ENCODE assay signal across 7 cellular contexts in the genomic region with DNA sequence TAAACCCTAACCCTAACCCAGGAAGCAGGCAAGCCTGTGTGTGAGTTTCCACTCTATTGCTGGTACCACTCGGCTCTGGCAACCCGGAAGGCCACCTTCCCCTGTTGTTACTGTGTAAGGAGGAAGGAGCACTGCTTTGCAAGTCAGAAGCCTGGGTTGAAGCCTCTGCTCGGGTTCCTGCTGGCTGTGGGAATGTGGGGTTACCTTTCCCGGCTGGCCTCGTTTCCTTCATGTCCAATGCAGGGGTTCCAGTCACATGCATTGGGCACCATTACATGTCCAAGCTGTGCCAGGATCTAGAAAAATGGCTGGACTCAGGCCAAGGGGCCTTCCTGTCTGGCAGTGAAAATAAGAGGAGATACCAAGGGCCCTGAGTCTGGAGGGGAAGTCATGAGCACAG. TPM values are rescaled to one million over a fixed set of nuclear protein-coding genes. Genes with fewer than 3 reads are reported as not detected.
A peak's percentile ranks its signal among the peaks of the same experiment; 100 is the strongest.
DNase-seq lines count a peak whose midpoint lies in the region; ATAC-seq, FAIRE-seq and TF ChIP-seq lines count a peak whose summit lies in the region.
"Not testable (repeated sequence)": the region's sequence is repeated elsewhere in the genome, so short reads cannot be mapped to it uniquely, and the experiment has no call there.

No MANE protein-coding gene starts in this region.

- H3K9me3 ChIP-seq in kidney (ENCODE audit: control insufficient read depth in 1 of 2, low read length in 2 of 2); spleen; upper lobe of right lung: not testable (repeated sequence)

- H3K27me3 ChIP-seq in spleen (replicated peaks in 1 of 7); upper lobe of right lung: not testable (repeated sequence)

- ATAC-seq in activated CD8-positive, alpha-beta T cell treated with anti-CD3 and anti-CD28 coated beads, Interleukin-2, amount 10 ng/mL, durations not matched to agents 7 days and 5 days; Right ventricle myocardium inferior; omental fat pad (ENCODE audit: low FRiP score); upper lobe of right lung: not testable (repeated sequence)

- CTCF ChIA-PET in activated CD8-positive, alpha-beta T cell treated with anti-CD3 and anti-CD28 coated beads, Interleukin-2, amount 10 ng/mL, durations not matched to agents 7 days and 5 days (lab: Charles Lee), result not testable (repeated sequence)

- H3K27ac ChIP-seq in kidney (ENCODE audit: low read depth in 2 of 2, low read length in 2 of 2); spleen; upper lobe of right lung: not testable (repeated sequence)

- not testable (repeated sequence) for H3K9ac ChIP-seq in kidney (ENCODE audit: low read length in 2 of 2)

- not testable (repeated sequence) for TF ChIP-seq CTCF in kidney (IDR thresholded peaks at IDR 0.05; ENCODE audit: borderline replicate concordance, extremely low read depth, insufficient read depth); omental fat pad (IDR thresholded peaks at IDR 0.05); spleen (IDR thresholded peaks at IDR 0.05 in 8 of 11, conservative IDR thresholded peaks at IDR 0.05 in 3 of 11); upper lobe of right lung (IDR thresholded peaks at IDR 0.05)

- POLR2A ChIA-PET in activated CD8-positive, alpha-beta T cell treated with anti-CD3 and anti-CD28 coated beads, Interleukin-2, amount 10 ng/mL, durations not matched to agents 7 days and 5 days (lab: Charles Lee), result not testable (repeated sequence)

- whole genome bisulfite sequencing in spleen, 5 donors, result 55 to 100% (median 80%) methylated on average over 1 to 3 of the region's 5 CpGs; no CpG with 5 or more reads in 1 of the 5 donors

- not testable (repeated sequence) for H3K4me3 Mint-ChIP-seq in activated CD8-positive, alpha-beta T cell treated with anti-CD3 and anti-CD28 coated beads, Interleukin-2, amount 10 ng/mL, durations not matched to agents 7 days and 5 days

- not testable (repeated sequence) for H3K4me1 ChIP-seq in kidney (ENCODE audit: control insufficient read depth in 1 of 2, insufficient read depth in 1 of 2, low read depth in 1 of 2, low read length in 2 of 2); spleen; upper lobe of right lung

- not testable (repeated sequence) for TF ChIP-seq POLR2A in spleen (IDR thresholded peaks at IDR 0.05)

- H3K9me3 Mint-ChIP-seq in activated CD8-positive, alpha-beta T cell treated with anti-CD3 and anti-CD28 coated beads, Interleukin-2, amount 10 ng/mL, durations not matched to agents 7 days and 5 days (ENCODE audit: insufficient read depth), result not testable (repeated sequence)

- not testable (repeated sequence) for H3K36me3 ChIP-seq in kidney (ENCODE audit: control insufficient read depth in 1 of 2, insufficient read depth in 2 of 2, low read length in 2 of 2); spleen; upper lobe of right lung

- H3K4me1 Mint-ChIP-seq in activated CD8-positive, alpha-beta T cell treated with anti-CD3 and anti-CD28 coated beads, Interleukin-2, amount 10 ng/mL, durations not matched to agents 7 days and 5 days (ENCODE audit: low read depth), result not testable (repeated sequence)

- DNase-seq in activated CD8-positive, alpha-beta T cell treated with anti-CD3 and anti-CD28 coated beads, Interleukin-2, amount 10 ng/mL, durations not matched to agents 7 days and 5 days, result peak; percentile 5
- peak; percentile 2 for DNase-seq in activated gamma-delta T cell treated with Interleukin-2 at 50 U/mL for 16 hours
- DNase-seq in Right ventricle myocardium inferior (ENCODE audit: missing footprints), result peak; percentile 6
- peak; percentile 41 for DNase-seq in kidney
- DNase-seq in omental fat pad (ENCODE audit: low spot score), result peak; percentile 21
- DNase-seq in spleen, result peak; percentile 41
- peak; percentile 4 for DNase-seq in upper lobe of right lung

- not testable (repeated sequence) for FAIRE-seq in kidney (lab: Jason Lieb, UNC)

- H3K27ac Mint-ChIP-seq in activated CD8-positive, alpha-beta T cell treated with anti-CD3 and anti-CD28 coated beads, Interleukin-2, amount 10 ng/mL, durations not matched to agents 7 days and 5 days, result not testable (repeated sequence)

- not testable (repeated sequence) for H3K27me3 Mint-ChIP-seq in activated CD8-positive, alpha-beta T cell treated with anti-CD3 and anti-CD28 coated beads, Interleukin-2, amount 10 ng/mL, durations not matched to agents 7 days and 5 days (ENCODE audit: low read depth)

- not testable (repeated sequence) for H3K4me3 ChIP-seq in kidney (ENCODE audit: low read length in 2 of 2); spleen; upper lobe of right lung

- H3K36me3 Mint-ChIP-seq in activated CD8-positive, alpha-beta T cell treated with anti-CD3 and anti-CD28 coated beads, Interleukin-2, amount 10 ng/mL, durations not matched to agents 7 days and 5 days (ENCODE audit: low read depth), result not testable (repeated sequence)

- intact Hi-C loops in Right ventricle myocardium inferior (cut with DNase I); kidney (cut with DNase I); spleen (cut with DNase I; ENCODE audit: low total_unique reads); upper lobe of right lung (cut with DNase I): not testable (repeated sequence)

RNA-seq across cellular contexts. Expression of gene SULT1A3, which starts 18.0 kb away (rescaled TPM):
- 10 to 100 TPM; 28.9 to 32.8 TPM for total RNA-seq in activated CD8-positive, alpha-beta T cell treated with anti-CD3 and anti-CD28 coated beads, Interleukin-2, amount 10 ng/mL, durations not matched to agents 7 days and 5 days
- total RNA-seq in Right ventricle myocardium inferior (10.3 TPM), kidney (19.8 TPM), omental fat pad (10 to 100 TPM; 14.0 to 32.3 (median 18.3) TPM), spleen (10 to 100 TPM; 15.1 to 33.8 (median 20.4) TPM), upper lobe of right lung (10.6 TPM)
- polyA plus RNA-seq in kidney (ENCODE audit: insufficient read depth, low read depth, low replicate concordance) (31.3 TPM), spleen (100 to 1,000 TPM in 1 of 3 donors, 10 to 100 TPM in 2; 45.7 to 120 (median 74.1) TPM)

RNA-seq across cellular contexts. Expression of gene SLX1A, which starts 23.4 kb away (rescaled TPM):
- 100 to 1,000 TPM; 115 to 123 TPM for total RNA-seq in activated CD8-positive, alpha-beta T cell treated with anti-CD3 and anti-CD28 coated beads, Interleukin-2, amount 10 ng/mL, durations not matched to agents 7 days and 5 days
- total RNA-seq in Right ventricle myocardium inferior, result 7.4 TPM
- total RNA-seq in kidney, result 51.3 TPM
- polyA plus RNA-seq in kidney (ENCODE audit: insufficient read depth, low read depth, low replicate concordance), result 35.4 TPM
- 10 to 100 TPM; 21.7 to 52.7 (median 44.2) TPM for total RNA-seq in omental fat pad
- 10 to 100 TPM; 49.0 to 91.4 (median 67.6) TPM for total RNA-seq in spleen
- 10 to 100 TPM; 73.6 to 77.2 (median 75.1) TPM for polyA plus RNA-seq in spleen
- 49.4 TPM for total RNA-seq in upper lobe of right lung

RNA-seq across cellular contexts. Expression of gene BOLA2B, which starts 23.6 kb away (rescaled TPM):
- total RNA-seq in activated CD8-positive, alpha-beta T cell treated with anti-CD3 and anti-CD28 coated beads, Interleukin-2, amount 10 ng/mL, durations not matched to agents 7 days and 5 days, result 100 to 1,000 TPM; 205 to 212 TPM
- 49.7 TPM for total RNA-seq in Right ventricle myocardium inferior
- total RNA-seq in kidney, result 77.6 TPM
- polyA plus RNA-seq in kidney (ENCODE audit: insufficient read depth, low read depth, low replicate concordance), result 177 TPM
- total RNA-seq in omental fat pad, result 100 to 1,000 TPM; 152 to 366 (median 206) TPM
- 100 to 1,000 TPM in 4 of 7 donors, 10 to 100 TPM in 3; 51.0 to 391 (median 105) TPM for total RNA-seq in spleen
- polyA plus RNA-seq in spleen, result 100 to 1,000 TPM; 262 to 413 (median 307) TPM
- 59.3 TPM for total RNA-seq in upper lobe of right lung

RNA-seq across cellular contexts. Expression of gene NPIPB13, which starts 31.2 kb away (rescaled TPM):
- total RNA-seq in activated CD8-positive, alpha-beta T cell treated with anti-CD3 and anti-CD28 coated beads, Interleukin-2, amount 10 ng/mL, durations not matched to agents 7 days and 5 days, result 10 to 100 TPM; 12.6 to 24.3 TPM
- 4.5 TPM for total RNA-seq in Right ventricle myocardium inferior
- 20.5 TPM for total RNA-seq in kidney
- 1.2 TPM for polyA plus RNA-seq in kidney (ENCODE audit: insufficient read depth, low read depth, low replicate concordance)
- 10 to 100 TPM in 1 of 4 donors, 1 to 10 TPM in 3; 2.8 to 14.7 (median 5.9) TPM for total RNA-seq in omental fat pad
- total RNA-seq in spleen, result 10 to 100 TPM in 3 of 7 donors, 1 to 10 TPM in 4; 2.7 to 41.9 (median 6.8) TPM
- 1 to 10 TPM; 3.9 to 7.8 (median 4.9) TPM for polyA plus RNA-seq in spleen
- total RNA-seq in upper lobe of right lung, result 19.9 TPM

RNA-seq across cellular contexts. Expression of gene CORO1A, which starts 33.7 kb away (rescaled TPM):
- total RNA-seq in activated CD8-positive, alpha-beta T cell treated with anti-CD3 and anti-CD28 coated beads, Interleukin-2, amount 10 ng/mL, durations not matched to agents 7 days and 5 days, result 1,000 to 10,000 TPM; 1,875 to 1,983 TPM
- total RNA-seq in Right ventricle myocardium inferior, result 15.8 TPM
- 69.3 TPM for total RNA-seq in kidney
- 8.0 TPM for polyA plus RNA-seq in kidney (ENCODE audit: insufficient read depth, low read depth, low replicate concordance)
- total RNA-seq in omental fat pad, result 100 to 1,000 TPM in 1 of 4 donors, 10 to 100 TPM in 3; 31.6 to 109 (median 50.0) TPM
- 100 to 1,000 TPM; 346 to 602 (median 413) TPM for total RNA-seq in spleen
- polyA plus RNA-seq in spleen, result 100 to 1,000 TPM; 667 to 757 (median 675) TPM
- 70.0 TPM for total RNA-seq in upper lobe of right lung
